1 cellular context compared by ENCODE assay signal in genomic region chr9:107694390-107694789, GRCh38.
TF ChIP-seq lines count a peak whose summit lies in the region.

No MANE protein-coding gene starts in this region.

TF ChIP-seq in IMR-90, 13 proteins besides CTCF, POLR2A, EP300 and RAD21:
- TF ChIP-seq, protein P1, sequence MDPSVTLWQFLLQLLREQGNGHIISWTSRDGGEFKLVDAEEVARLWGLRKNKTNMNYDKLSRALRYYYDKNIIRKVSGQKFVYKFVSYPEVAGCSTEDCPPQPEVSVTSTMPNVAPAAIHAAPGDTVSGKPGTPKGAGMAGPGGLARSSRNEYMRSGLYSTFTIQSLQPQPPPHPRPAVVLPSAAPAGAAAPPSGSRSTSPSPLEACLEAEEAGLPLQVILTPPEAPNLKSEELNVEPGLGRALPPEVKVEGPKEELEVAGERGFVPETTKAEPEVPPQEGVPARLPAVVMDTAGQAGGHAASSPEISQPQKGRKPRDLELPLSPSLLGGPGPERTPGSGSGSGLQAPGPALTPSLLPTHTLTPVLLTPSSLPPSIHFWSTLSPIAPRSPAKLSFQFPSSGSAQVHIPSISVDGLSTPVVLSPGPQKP (IDR thresholded peaks at IDR 0.05; ENCODE audit: borderline replicate concordance, low read depth, low read length): no peak
- TF ChIP-seq FOS (IDR thresholded peaks at IDR 0.05; ENCODE audit: low read depth, low read length): no peak
- no peak for TF ChIP-seq MAFK (IDR thresholded peaks at IDR 0.05; ENCODE audit: low read depth, low read length)
- TF ChIP-seq MXI1 (IDR thresholded peaks at IDR 0.05; ENCODE audit: borderline replicate concordance, low read depth, low read length): no peak
- no peak for TF ChIP-seq RFX5 (IDR thresholded peaks at IDR 0.05; ENCODE audit: low read depth, low read length)
- TF ChIP-seq CHD1 (IDR thresholded peaks at IDR 0.05; ENCODE audit: low read depth, low read length): no peak
- no peak for TF ChIP-seq MAZ (IDR thresholded peaks at IDR 0.05; ENCODE audit: borderline replicate concordance, low read depth, low read length)
- TF ChIP-seq BHLHE40 (IDR thresholded peaks at IDR 0.05; ENCODE audit: low read depth, low read length): no peak
- TF ChIP-seq USF2 (IDR thresholded peaks at IDR 0.05; ENCODE audit: low read depth, low read length): no peak
- TF ChIP-seq CEBPB (IDR thresholded peaks at IDR 0.05; ENCODE audit: low read depth, low read length): no peak
- no peak for TF ChIP-seq SMC3 (IDR thresholded peaks at IDR 0.05; ENCODE audit: low read depth, low read length)
- TF ChIP-seq NFE2L2 (IDR thresholded peaks at IDR 0.05; ENCODE audit: low read depth, low read length): no peak
- no peak for TF ChIP-seq RCOR1 (IDR thresholded peaks at IDR 0.05; ENCODE audit: insufficient replicate concordance, low read length)
TF ChIP-seq in IMR-90: peak in this region for 0.
